In the genomic region with DNA sequence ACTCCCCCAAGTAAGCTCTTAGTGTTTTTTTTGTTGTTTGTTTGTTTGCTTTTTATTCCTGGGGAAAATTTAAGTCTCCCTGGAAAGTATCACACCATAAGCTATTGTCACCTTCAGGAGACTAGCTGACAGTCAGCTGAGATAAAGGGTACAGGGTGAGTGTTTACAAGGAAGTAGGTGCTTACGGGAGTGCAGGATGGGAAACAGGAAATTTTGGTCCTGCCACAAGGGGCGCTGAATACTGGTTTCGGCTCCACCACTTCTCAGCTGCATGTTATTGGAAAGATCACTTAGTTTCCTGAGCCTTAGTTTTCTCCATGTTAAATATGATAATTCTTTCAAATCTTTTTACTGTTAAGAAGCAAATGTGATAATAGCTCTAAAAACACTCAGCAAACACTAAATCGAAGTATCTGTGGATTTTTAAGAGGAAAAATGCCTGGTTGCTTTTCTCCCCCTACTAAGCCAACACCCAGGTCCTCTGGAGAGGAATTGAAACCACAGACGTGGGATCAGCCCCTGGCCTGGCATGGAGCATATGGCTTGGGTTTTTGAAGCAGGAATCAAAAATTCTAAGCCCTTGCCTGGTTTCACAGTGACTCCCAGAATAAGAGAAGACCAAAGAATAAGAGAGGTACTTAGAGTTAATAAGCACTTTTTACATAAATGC, we compare ENCODE assay signal across 9 cellular contexts.
DNase-seq lines count a peak whose midpoint lies in the region; ATAC-seq, FAIRE-seq and TF ChIP-seq lines count a peak whose summit lies in the region.
"Had no signal": no experiment of that assay in that cellular context is flagged by ENCODE, and none has a peak within 500 bp of the region (broad histone marks: within the 10 kb centered on the region; RNA-seq: fewer than 3 reads in every experiment).

No MANE protein-coding gene starts in this region.

- DNase-seq in NCI-H1105 treated with DMSO at 0.1 percent for 48 hours (lab: John Stamatoyannopoulos, UW) (peak; percentile 75), NCI-H1105 (lab: John Stamatoyannopoulos, UW) (no peak), NT2/D1 (ENCODE audit: low read depth, low spot score) (peak; percentile 59), K562 (ENCODE audit: extremely low read depth in 1 of 4, low spot score in 3 of 4) (peak; percentile 65 to 76 (median 73)), inferior parietal cortex (ENCODE audit: extremely low spot score) (peak; percentile 48), thyroid gland (peak; percentile 43 to 55)
- DNase-seq in effector memory CD4-positive, alpha-beta T cell = no peak

- H4K20me1 ChIP-seq in K562 (replicated peaks; ENCODE audit: control insufficient read depth, insufficient read depth, low read length) = no peaks in the 10 kb centered on the region
- H4K20me1 ChIP-seq: BLaER1 treated with 17β-estradiol and CSF1 and Interleukin-3, amounts not matched to agents 10 nM and 100 nM had no signal

- H3K27me3 ChIP-seq in NT2/D1 (ENCODE audit: insufficient read depth, insufficient read length) (no peaks in the 10 kb centered on the region), K562 (ENCODE audit: control insufficient read depth in 2 of 2, insufficient read depth in 2 of 2, low read length in 2 of 2) (peaks cover 12 to 31% of the 10 kb centered on the region in 2 experiments; a peak in 4 of 5 replicates), thyroid gland (no peaks in the 10 kb centered on the region)
- no peaks in the 10 kb centered on the region for H3K27me3 ChIP-seq in effector memory CD4-positive, alpha-beta T cell (replicated peaks; ENCODE audit: control insufficient read depth, insufficient read depth, low read length, poor library complexity, severe bottlenecking)
- H3K27me3 ChIP-seq: BLaER1 treated with 17β-estradiol and CSF1 and Interleukin-3, amounts not matched to agents 10 nM and 100 nM had no signal

- intact Hi-C loops in K562 (cut with micrococcal nuclease) (no loop called here), thyroid gland (cut with DNase I) (no loop called here)

- no peaks in the 10 kb centered on the region for H3K9me1 ChIP-seq in K562 (ENCODE audit: control insufficient read depth, insufficient read depth, low read length)

- TF ChIP-seq EP300 in K562 (IDR thresholded peaks at IDR 0.05; ENCODE audit: low read length) = no peak

- WGBS in K562 (ENCODE audit: insufficient coverage, low coverage, missing lambda C conversion rate) = 0% methylated on average over 5 of the region's 5 CpGs
- WGBS in thyroid gland, 2 donors = 11 to 16% methylated on average over 5 of the region's 5 CpGs

- TF ChIP-seq POLR2A in K562 (conservative IDR thresholded peaks at IDR 0.05) (no peak), thyroid gland (IDR thresholded peaks at IDR 0.05) (no peak)

- no TSS peak for BruUV-seq in K562 (replicated peaks; lab: Mats Ljungman, UMichigan)

- CTCF ChIA-PET in K562 (lab: Yijun Ruan, JAX; ENCODE audit: low intra/inter-chr PET ratio) = no interaction called here

- TF ChIP-seq RAD21 in K562 (CRISPR knock-in tag; conservative IDR thresholded peaks at IDR 0.05 in 1 of 2, IDR thresholded peaks at IDR 0.05 in 1 of 2) = peak in 1 of 2 experiments; percentile 52

- H3K79me2 ChIP-seq in K562 (ENCODE audit: control insufficient read depth, insufficient read depth, low read length) = no peaks in the 10 kb centered on the region

- H2AFZ ChIP-seq in K562 (ENCODE audit: low read depth, low read length) = peak overlapping the region; percentile 23

- no peaks in the 10 kb centered on the region for H3K4me1 ChIP-seq in NT2/D1 (ENCODE audit: insufficient read depth, insufficient read length)
- no peaks in the 10 kb centered on the region for H3K4me1 ChIP-seq in K562 (replicated peaks in 1 of 2; ENCODE audit: control insufficient read depth in 2 of 2, insufficient read depth in 2 of 2, low read length in 2 of 2)
- H3K4me1 ChIP-seq in thyroid gland = no peaks in the 10 kb centered on the region
- no peaks in the 10 kb centered on the region for H3K4me1 ChIP-seq in effector memory CD4-positive, alpha-beta T cell (ENCODE audit: control insufficient read depth, insufficient read depth, low read length, poor library complexity, severe bottlenecking)

- H3K4me3 ChIP-seq in NT2/D1 (ENCODE audit: insufficient read length, low read depth) = no peak overlapping the region
- no peak overlapping the region for H3K4me3 ChIP-seq in K562
- H3K4me3 ChIP-seq in thyroid gland (replicated peaks in 1 of 3) = no peak overlapping the region
- no peak overlapping the region for H3K4me3 ChIP-seq in effector memory CD4-positive, alpha-beta T cell (ENCODE audit: insufficient read depth, low read depth, low read length, poor library complexity, severe bottlenecking)
- H3K4me3 ChIP-seq: BLaER1 treated with 17β-estradiol and CSF1 and Interleukin-3, amounts not matched to agents 10 nM and 100 nM had no signal

- peak; percentile 71 to 91 (median 83) for TF ChIP-seq CTCF in K562 (IDR thresholded peaks at IDR 0.05 in 2 of 3, conservative IDR thresholded peaks at IDR 0.05 in 1 of 3; ENCODE audit: insufficient read depth in 2 of 3, low read depth in 1 of 3, low read length in 3 of 3)
- TF ChIP-seq CTCF in thyroid gland (IDR thresholded peaks at IDR 0.05) = peak; percentile 10 to 66 (median 44)

- in situ Hi-C loops in K562 (cut with MboI) = no loop called here

- POLR2A ChIA-PET in K562 (lab: Yijun Ruan, JAX) = interaction anchor here (1.0 to 1.1 kb wide), 2 partner anchors 10 to 31 kb away, joined by 3 to 6 read pairs; no protein-coding TSS in a partner anchor

- H3K36me3 ChIP-seq in NT2/D1 (ENCODE audit: insufficient read depth, insufficient read length, low read length) (no peaks in the 10 kb centered on the region), K562 (ENCODE audit: control insufficient read depth, insufficient read depth, low read length) (no peaks in the 10 kb centered on the region), thyroid gland (no peaks in the 10 kb centered on the region)
- no peaks in the 10 kb centered on the region for H3K36me3 ChIP-seq in effector memory CD4-positive, alpha-beta T cell (ENCODE audit: control insufficient read depth, insufficient read depth, low read length)
- H3K36me3 ChIP-seq: BLaER1 treated with 17β-estradiol and CSF1 and Interleukin-3, amounts not matched to agents 10 nM and 100 nM had no signal

- ATAC-seq in HG03159 (IDR thresholded peaks at IDR 0.05; ENCODE audit: unreplicated experiment) (peak; percentile 79), K562 (peak; percentile 98)

- H3K27ac ChIP-seq in K562 (ENCODE audit: extremely low read depth, low read depth, low read length) = no peak overlapping the region
- no peak overlapping the region for H3K27ac ChIP-seq in thyroid gland
- no peak overlapping the region for H3K27ac ChIP-seq in effector memory CD4-positive, alpha-beta T cell (ENCODE audit: insufficient read depth, low read length, poor library complexity, severe bottlenecking)
- H3K27ac ChIP-seq: BLaER1 treated with 17β-estradiol and CSF1 and Interleukin-3, amounts not matched to agents 10 nM and 100 nM had no signal

- no peak overlapping the region for H3K9ac ChIP-seq in NT2/D1 (ENCODE audit: insufficient read length, low read depth)
- no peak overlapping the region for H3K9ac ChIP-seq in K562 (ENCODE audit: insufficient read depth in 1 of 2, low read depth in 2 of 2, low read length in 2 of 2)
- H3K9ac ChIP-seq: BLaER1 treated with 17β-estradiol and CSF1 and Interleukin-3, amounts not matched to agents 10 nM and 100 nM had no signal

- peak; percentile 93 for FAIRE-seq in K562 (lab: Jason Lieb, UNC)

- H3K9me3 ChIP-seq in NT2/D1 (ENCODE audit: insufficient read depth, low read length) (no peaks in the 10 kb centered on the region), K562 (replicated peaks; ENCODE audit: control insufficient read depth, insufficient read depth, low read depth, low read length) (no peaks in the 10 kb centered on the region), thyroid gland (no peaks in the 10 kb centered on the region)
- no peaks in the 10 kb centered on the region for H3K9me3 ChIP-seq in effector memory CD4-positive, alpha-beta T cell (ENCODE audit: control insufficient read depth, low read length)
- H3K9me3 ChIP-seq: BLaER1 treated with 17β-estradiol and CSF1 and Interleukin-3, amounts not matched to agents 10 nM and 100 nM had no signal

- peak overlapping the region; percentile 15; the same call in 1 of the 2 replicates for H3K4me2 ChIP-seq in K562 (ENCODE audit: insufficient read depth, low read length)

TF ChIP-seq in K562, 482 proteins besides CTCF, POLR2A, EP300 and RAD21 (continues in another document):
- peak; percentile 53; the same call in 1 of the 2 replicates for TF ChIP-seq L3MBTL2 (IDR thresholded peaks at IDR 0.05)
- no peak for TF ChIP-seq FOXM1 (IDR thresholded peaks at IDR 0.05; ENCODE audit: low read depth)
- no peak for TF ChIP-seq FOXM1 (CRISPR knock-in tag; IDR thresholded peaks at IDR 0.05; ENCODE audit: low read depth)
- TF ChIP-seq SMARCA5 (IDR thresholded peaks at IDR 0.05) = no peak
- TF ChIP-seq, protein P1, sequence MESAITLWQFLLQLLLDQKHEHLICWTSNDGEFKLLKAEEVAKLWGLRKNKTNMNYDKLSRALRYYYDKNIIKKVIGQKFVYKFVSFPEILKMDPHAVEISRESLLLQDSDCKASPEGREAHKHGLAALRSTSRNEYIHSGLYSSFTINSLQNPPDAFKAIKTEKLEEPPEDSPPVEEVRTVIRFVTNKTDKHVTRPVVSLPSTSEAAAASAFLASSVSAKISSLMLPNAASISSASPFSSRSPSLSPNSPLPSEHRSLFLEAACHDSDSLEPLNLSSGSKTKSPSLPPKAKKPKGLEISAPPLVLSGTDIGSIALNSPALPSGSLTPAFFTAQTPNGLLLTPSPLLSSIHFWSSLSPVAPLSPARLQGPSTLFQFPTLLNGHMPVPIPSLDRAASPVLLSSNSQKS (CRISPR knock-in tag; IDR thresholded peaks at IDR 0.05) = no peak
- no peak for TF ChIP-seq NFATC3 (IDR thresholded peaks at IDR 0.05)
- TF ChIP-seq NFXL1 (CRISPR knock-in tag; IDR thresholded peaks at IDR 0.05) = no peak
- TF ChIP-seq, protein P2, sequence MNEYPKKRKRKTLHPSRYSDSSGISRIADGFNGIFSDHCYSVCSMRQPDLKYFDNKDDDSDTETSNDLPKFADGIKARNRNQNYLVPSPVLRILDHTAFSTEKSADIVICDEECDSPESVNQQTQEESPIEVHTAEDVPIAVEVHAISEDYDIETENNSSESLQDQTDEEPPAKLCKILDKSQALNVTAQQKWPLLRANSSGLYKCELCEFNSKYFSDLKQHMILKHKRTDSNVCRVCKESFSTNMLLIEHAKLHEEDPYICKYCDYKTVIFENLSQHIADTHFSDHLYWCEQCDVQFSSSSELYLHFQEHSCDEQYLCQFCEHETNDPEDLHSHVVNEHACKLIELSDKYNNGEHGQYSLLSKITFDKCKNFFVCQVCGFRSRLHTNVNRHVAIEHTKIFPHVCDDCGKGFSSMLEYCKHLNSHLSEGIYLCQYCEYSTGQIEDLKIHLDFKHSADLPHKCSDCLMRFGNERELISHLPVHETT (CRISPR knock-in tag; conservative IDR thresholded peaks at IDR 0.05 in 1 of 2, IDR thresholded peaks at IDR 0.05 in 1 of 2) = 0 out of 4 replicates have a peak, but pooled peaks of 1 of the 2 experiments have one; percentile 35
- TF ChIP-seq GABPA (tag; conservative IDR thresholded peaks at IDR 0.05; ENCODE audit: low read depth) = 0 out of 2 replicates have a peak, but pooled peaks have one; percentile 20

Comparison
In these comparisons a context has a peak if more than half of its experiments do, and no peak if none do; other contexts are left out.
1. DNase-seq: peak in NCI-H1105 treated with DMSO at 0.1 percent for 48 hours (single experiment), NT2/D1 (single experiment), K562 (4 of 4), inferior parietal cortex (single experiment) and thyroid gland (2 of 2); none in NCI-H1105 (single experiment) and effector memory CD4-positive, alpha-beta T cell (0 of 3).